In genomic region chr19:3720533-3720917, GRCh38 we compare ENCODE assay signal across 18 cellular contexts. TPM values are rescaled to one million over a fixed set of nuclear protein-coding genes. Genes with fewer than 3 reads are reported as not detected.
A peak's percentile ranks its signal among the peaks of the same experiment; 100 is the strongest.
DNase-seq lines count a peak whose midpoint lies in the region; FAIRE-seq and TF ChIP-seq lines count a peak whose summit lies in the region.
"Had no signal": no experiment of that assay in that cellular context is flagged by ENCODE, and none has a peak within 500 bp of the region (broad histone marks: within the 10 kb centered on the region; RNA-seq: fewer than 3 reads in every experiment).

No MANE protein-coding gene starts in this region.

- H3K9me3 ChIP-seq in HEK293 (ENCODE audit: control insufficient read depth, insufficient read depth, low read depth, low read length), result no peaks in the 10 kb centered on the region
- H3K9me3 ChIP-seq in duodenal mucosa (ENCODE audit: control insufficient read depth in 1 of 2, low read length in 2 of 2), result no peaks in the 10 kb centered on the region
- H3K9me3 ChIP-seq in small intestine (ENCODE audit: control insufficient read depth, low read depth), result no peaks in the 10 kb centered on the region
- H3K9me3 ChIP-seq: pancreas had no signal

- no peak for TF ChIP-seq CTCF in HEK293 (tag by site-specific recombination; IDR thresholded peaks at IDR 0.05)

- FAIRE-seq in small intestine (lab: Jason Lieb, UNC), result no peak
- FAIRE-seq: pancreas had no signal

- POLR2A ChIA-PET in HEK293 (lab: Yijun Ruan, JAX), result no interaction called here

- H3K9ac ChIP-seq in duodenal mucosa (ENCODE audit: low read depth in 1 of 2, low read length in 2 of 2), result peak overlapping the region in 1 of 2 donors; percentile 47

- WGBS in small intestine, 3 donors, result 5 to 12% (median 7%) methylated on average over 7 of the region's 7 CpGs

- H3K36me3 ChIP-seq in HEK293 (ENCODE audit: control insufficient read depth in 2 of 2, insufficient read depth in 1 of 2, low read length in 2 of 2), result no peaks in the 10 kb centered on the region
- no peaks in the 10 kb centered on the region for H3K36me3 ChIP-seq in duodenal mucosa (ENCODE audit: control insufficient read depth in 1 of 2, insufficient read depth in 2 of 2, low read length in 2 of 2)
- H3K36me3 ChIP-seq in small intestine (ENCODE audit: control insufficient read depth in 2 of 2, insufficient read depth in 2 of 2, low read length in 2 of 2), result no peaks in the 10 kb centered on the region
- H3K36me3 ChIP-seq: pancreas had no signal

- no peaks in the 10 kb centered on the region for H3K27me3 ChIP-seq in duodenal mucosa (ENCODE audit: control insufficient read depth in 1 of 2, insufficient read depth in 2 of 2, low read length in 2 of 2)
- peaks cover 0 to 3% of the 10 kb centered on the region in 2 donors for H3K27me3 ChIP-seq in small intestine (ENCODE audit: control insufficient read depth in 2 of 2, insufficient read depth in 2 of 2, low read length in 2 of 2)
- H3K27me3 ChIP-seq: pancreas had no signal

- H3K4me3 ChIP-seq in HEK293 (ENCODE audit: low read depth, low read length) (no peak overlapping the region), duodenal mucosa (ENCODE audit: low read depth in 1 of 2, low read length in 2 of 2) (peak overlapping the region; percentile 51 to 80), small intestine (ENCODE audit: low read depth in 1 of 2, low read length in 2 of 2) (no peak overlapping the region)

- H3K27ac ChIP-seq in HEK293 (ENCODE audit: extremely low read depth, low read depth, low read length) (no peak overlapping the region), duodenal mucosa (ENCODE audit: low read depth, low read length) (peak overlapping the region; percentile 58), small intestine (ENCODE audit: low read depth in 1 of 2, low read length in 1 of 2) (peak overlapping the region; percentile 84 to 90)
- H3K27ac ChIP-seq: pancreas had no signal

- H3K4me1 ChIP-seq in HEK293 (ENCODE audit: control insufficient read depth, insufficient read depth, low read length) (no peaks in the 10 kb centered on the region), duodenal mucosa (ENCODE audit: control insufficient read depth in 1 of 2, insufficient read depth in 2 of 2, low read length in 2 of 2) (peaks cover 18 to 25% of the 10 kb centered on the region in 2 donors), small intestine (ENCODE audit: control insufficient read depth in 2 of 2, insufficient read depth in 1 of 2, low read depth in 1 of 2, low read length in 1 of 2) (no peaks in the 10 kb centered on the region)

- CTCF ChIA-PET in HEK293 (lab: Yijun Ruan, JAX), result interaction anchor here (0.6 to 2.2 kb wide), 6 partner anchors 11 to 238 kb away, joined by 3 to 10 read pairs (median 5); partner anchors contain the start of gene MRPL54

- DNase-seq in small intestine (peak; percentile 99), NCI-H748 treated with DMSO at 0.1 percent for 48 hours (lab: John Stamatoyannopoulos, UW) (no peak), GM19240 (ENCODE audit: insufficient read length, low spot score) (no peak)
- DNase-seq: activated CD4-positive, CD25-positive, alpha-beta regulatory T cell treated with anti-CD3 and anti-CD28 coated beads, Interleukin-2, amount 50 U/mL, for 72 hours; activated effector memory CD4-positive, alpha-beta T cell treated with anti-CD3 and anti-CD28 coated beads, Interleukin-2, amount 50 U/mL, for 16 hours; amniotic stem cell; endodermal cell; MM.1S; NCI-H187 treated with DMSO at 0.1 percent for 48 hours; NCI-H446; SHP77; stimulated activated CD4-positive, alpha-beta T cell treated with anti-CD3 and anti-CD28 coated beads, Interleukin-4, amount 100 ng/mL, for 24 hours; stimulated activated CD8-positive, alpha-beta memory T cell treated with anti-CD3 and anti-CD28 coated beads, Interleukin-4, amount 100 ng/mL, for 48 hours; T-helper 2 cell had no signal

TF ChIP-seq in HEK293, 187 proteins besides CTCF, POLR2A, EP300 and RAD21:
- no peak for TF ChIP-seq ZNF488 (tag by site-specific recombination; IDR thresholded peaks at IDR 0.05)
- peak; percentile 66 for TF ChIP-seq ZNF366 (tag by site-specific recombination; conservative IDR thresholded peaks at IDR 0.05)
- TF ChIP-seq ZNF692 (tag by site-specific recombination; IDR thresholded peaks at IDR 0.05), result peak; percentile 51
- 0 out of 2 replicates have a peak, but pooled peaks have one; percentile 20 for TF ChIP-seq ZFP69B (tag by site-specific recombination; IDR thresholded peaks at IDR 0.05)
TF ChIP-seq in HEK293: peak in this region for 3.

RNA-seq across cellular contexts. Expression of gene TJP3, which starts 12.3 kb away (rescaled TPM):
- 100 to 1,000 TPM in 2 of 3 donors, 10 to 100 TPM in 1; 74.5 to 385 (median 285) TPM for polyA plus RNA-seq in small intestine
- polyA plus RNA-seq: BJ had no signal

RNA-seq across cellular contexts. Expression of gene PIP5K1C, which starts 20.3 kb away (rescaled TPM):
- polyA plus RNA-seq in small intestine, result 10 to 100 TPM in 2 of 3 donors, 1 to 10 TPM in 1; 7.3 to 16.6 (median 10.5) TPM

RNA-seq across cellular contexts. Expression of gene APBA3, which starts 41.0 kb away (rescaled TPM):
- polyA plus RNA-seq in small intestine, result 10 to 100 TPM; 13.1 to 20.8 (median 13.8) TPM

RNA-seq across cellular contexts. Expression of gene MRPL54, which starts 42.0 kb away (rescaled TPM):
- 100 to 1,000 TPM in 2 of 3 donors, 10 to 100 TPM in 1; 96.2 to 170 (median 155) TPM for polyA plus RNA-seq in small intestine

RNA-seq across cellular contexts. Expression of gene RAX2, which starts 51.5 kb away (rescaled TPM):
- polyA plus RNA-seq in small intestine, result not detected
- polyA plus RNA-seq: BJ, pancreas had no signal

Comparison
In these comparisons a context has a peak if more than half of its experiments do, and no peak if none do; other contexts are left out.
1. H3K4me3 ChIP-seq: peak in duodenal mucosa (2 of 2); none in HEK293 (single experiment) and small intestine (0 of 2).